ENCODE assay signal across 23 cellular contexts in genomic region chr2:132978840-132979239, GRCh38.
DNase-seq lines count a peak whose midpoint lies in the region; ATAC-seq and TF ChIP-seq lines count a peak whose summit lies in the region.
"Had no signal": no experiment of that assay in that cellular context is flagged by ENCODE, and none has a peak within 500 bp of the region (broad histone marks: within the 10 kb centered on the region; RNA-seq: fewer than 3 reads in every experiment).

No MANE protein-coding gene starts in this region.

- no peaks in the 10 kb centered on the region for H3K4me1 Mint-ChIP-seq in MCF 10A (ENCODE audit: insufficient read depth, unreplicated experiment)
- H3K4me1 Mint-ChIP-seq: activated CD4-positive, alpha-beta memory T cell treated with anti-CD3 and anti-CD28 coated beads, Interleukin-2, amount 10 ng/mL, durations not matched to agents 7 days and 5 days; central memory CD8-positive, alpha-beta T cell; memory B cell had no signal

- WGBS in mammary epithelial cell (ENCODE audit: low coverage, missing lambda C conversion rate) = 26% methylated on average over 6 of the region's 6 CpGs

- no peak overlapping the region for H3K27ac Mint-ChIP-seq in MCF 10A (ENCODE audit: low read depth, unreplicated experiment)
- H3K27ac Mint-ChIP-seq: activated CD4-positive, alpha-beta memory T cell treated with anti-CD3 and anti-CD28 coated beads, Interleukin-2, amount 10 ng/mL, durations not matched to agents 7 days and 5 days; memory B cell; naive thymus-derived CD4-positive, alpha-beta T cell; T-helper 2 cell treated with Interferon-gamma antibody and Interleukin-4, amounts not matched to agents 5 μg/mL and 100 μg/mL, for 36 hours; WTC11 had no signal

- CTCF ChIA-PET in MCF 10A (lab: Yijun Ruan, JAX) = interaction anchor here (0.9 to 1.1 kb wide), 2 partner anchors 168 to 582 kb away, joined by 3 to 4 read pairs; no protein-coding TSS in a partner anchor
- CTCF ChIA-PET in mammary epithelial cell (lab: Charles Lee; ENCODE audit: low non-redundant PET) = interaction anchor here (0.6 kb wide), 1 partner anchor 17 kb away, joined by 7 read pairs; no protein-coding TSS in a partner anchor

- no peaks in the 10 kb centered on the region for H3K79me2 ChIP-seq in mammary epithelial cell (ENCODE audit: insufficient read depth, low read length)
- H3K79me2 ChIP-seq: parathyroid adenoma had no signal

- no peak overlapping the region for H2AFZ ChIP-seq in mammary epithelial cell (ENCODE audit: low read depth, low read length)
- H2AFZ ChIP-seq: parathyroid adenoma had no signal

- H3K27me3 ChIP-seq in breast epithelium (no peaks in the 10 kb centered on the region), mammary epithelial cell (ENCODE audit: insufficient read depth, low read length) (no peaks in the 10 kb centered on the region), upper lobe of right lung (no peaks in the 10 kb centered on the region)
- H3K27me3 ChIP-seq: right lobe of liver, suprapubic skin, uterus had no signal

- no peak overlapping the region for H3K4me3 ChIP-seq in breast epithelium
- H3K4me3 ChIP-seq in mammary epithelial cell (replicated peaks in 1 of 3; ENCODE audit: insufficient read depth in 1 of 3, low read depth in 2 of 3, low read length in 3 of 3) = no peak overlapping the region
- H3K4me3 ChIP-seq in upper lobe of right lung = no peak overlapping the region
- H3K4me3 ChIP-seq: right lobe of liver, SK-N-MC, suprapubic skin, uterus had no signal

- TF ChIP-seq POLR2A in breast epithelium (IDR thresholded peaks at IDR 0.05) = no peak

- POLR2A ChIA-PET in MCF 10A (lab: Yijun Ruan, JAX) = no interaction called here

- ATAC-seq in HG03196 (IDR thresholded peaks at IDR 0.05; ENCODE audit: unreplicated experiment) (peak; percentile 70), upper lobe of right lung (no peak), HG02852 (IDR thresholded peaks at IDR 0.05; ENCODE audit: unreplicated experiment) (no peak)
- ATAC-seq: naive thymus-derived CD4-positive, alpha-beta T cell; right lobe of liver; WTC11 had no signal

- H3K9me3 ChIP-seq in breast epithelium = no peaks in the 10 kb centered on the region
- H3K9me3 ChIP-seq in mammary epithelial cell (replicated peaks; ENCODE audit: insufficient read depth, low read length) = no peaks in the 10 kb centered on the region
- no peaks in the 10 kb centered on the region for H3K9me3 ChIP-seq in upper lobe of right lung
- H3K9me3 ChIP-seq: Caco-2, right lobe of liver, suprapubic skin, uterus had no signal

- no peak overlapping the region for H3K4me3 Mint-ChIP-seq in MCF 10A (ENCODE audit: unreplicated experiment)
- H3K4me3 Mint-ChIP-seq: activated CD4-positive, alpha-beta memory T cell treated with anti-CD3 and anti-CD28 coated beads, Interleukin-2, amount 10 ng/mL, durations not matched to agents 7 days and 5 days; central memory CD8-positive, alpha-beta T cell; memory B cell; naive thymus-derived CD4-positive, alpha-beta T cell; WTC11 had no signal

- no peak for TF ChIP-seq CTCF in breast epithelium (IDR thresholded peaks at IDR 0.05)
- no peak for TF ChIP-seq CTCF in MCF 10A (IDR thresholded peaks at IDR 0.05; ENCODE audit: unreplicated experiment)
- TF ChIP-seq CTCF in mammary epithelial cell (conservative IDR thresholded peaks at IDR 0.05 in 1 of 2, IDR thresholded peaks at IDR 0.05 in 1 of 2; ENCODE audit: extremely low read depth in 1 of 2, insufficient read depth in 1 of 2, low read depth in 1 of 2, low read length in 2 of 2) = no peak
- no peak for TF ChIP-seq CTCF in upper lobe of right lung (IDR thresholded peaks at IDR 0.05)

- H3K36me3 ChIP-seq in breast epithelium (no peaks in the 10 kb centered on the region), mammary epithelial cell (ENCODE audit: insufficient read depth, low read length) (no peaks in the 10 kb centered on the region), upper lobe of right lung (no peaks in the 10 kb centered on the region)
- H3K36me3 ChIP-seq: right lobe of liver, suprapubic skin, uterus had no signal

- no peaks in the 10 kb centered on the region for H3K36me3 Mint-ChIP-seq in MCF 10A (ENCODE audit: insufficient read depth, unreplicated experiment)
- H3K36me3 Mint-ChIP-seq: memory B cell, WTC11 had no signal

- no peak overlapping the region for H3K9ac ChIP-seq in mammary epithelial cell (ENCODE audit: insufficient read depth, low read length)
- H3K9ac ChIP-seq: parathyroid adenoma had no signal

- H4K20me1 ChIP-seq in mammary epithelial cell (ENCODE audit: insufficient read depth, low read length) = no peaks in the 10 kb centered on the region

- in situ Hi-C loops in mammary epithelial cell (cut with MboI; ENCODE audit: low sequenced_read_pairs in 2 of 2) = no loop called here

- intact Hi-C loops in breast epithelium (cut with DNase I; ENCODE audit: low total_unique reads) = no loop called here
- intact Hi-C loops in MCF 10A (cut with micrococcal nuclease) = no loop called here
- intact Hi-C loops in mammary epithelial cell (cut with micrococcal nuclease) = no loop called here
- intact Hi-C loops in upper lobe of right lung (cut with DNase I) = no loop called here

- peaks cover 38% of the 10 kb centered on the region for H3K9me3 Mint-ChIP-seq in MCF 10A (ENCODE audit: unreplicated experiment)
- H3K9me3 Mint-ChIP-seq: central memory CD8-positive, alpha-beta T cell; T-helper 2 cell treated with Interferon-gamma antibody and Interleukin-4, amounts not matched to agents 5 μg/mL and 100 μg/mL, for 36 hours had no signal

- H3K4me1 ChIP-seq in breast epithelium (no peaks in the 10 kb centered on the region), mammary epithelial cell (ENCODE audit: insufficient read depth, low read length) (peaks cover 6% of the 10 kb centered on the region), upper lobe of right lung (no peaks in the 10 kb centered on the region)
- H3K4me1 ChIP-seq: Caco-2, parathyroid adenoma, right lobe of liver, uterus had no signal

- no peaks in the 10 kb centered on the region for H3K27me3 Mint-ChIP-seq in MCF 10A (ENCODE audit: insufficient read depth, unreplicated experiment)
- H3K27me3 Mint-ChIP-seq: activated CD4-positive, alpha-beta memory T cell treated with anti-CD3 and anti-CD28 coated beads, Interleukin-2, amount 10 ng/mL, durations not matched to agents 7 days and 5 days; central memory CD8-positive, alpha-beta T cell; memory B cell; naive thymus-derived CD4-positive, alpha-beta T cell had no signal

- no peak overlapping the region for H3K4me2 ChIP-seq in mammary epithelial cell (ENCODE audit: insufficient read depth, low read depth, low read length)

- dilution Hi-C loops in mammary epithelial cell (cut with HindIII; ENCODE audit: low sequenced_read_pairs) = no loop called here

- BruUV-seq in MCF 10A (replicated peaks; lab: Mats Ljungman, UMichigan) (no TSS peak), mammary epithelial cell (replicated peaks; lab: Mats Ljungman, UMichigan) (no TSS peak)

- DNase-seq in breast epithelium (ENCODE audit: low spot score in 2 of 2) = peak in 1 of 2 donors; percentile 61
- no peak for DNase-seq in MCF 10A (ENCODE audit: unreplicated experiment)
- DNase-seq in mammary epithelial cell = peak; percentile 30
- DNase-seq in T-helper 1 cell = no peak
- no peak for DNase-seq in upper lobe of right lung
- no peak for DNase-seq in A172 (ENCODE audit: low spot score)
- DNase-seq: activated CD4-positive, alpha-beta memory T cell treated with anti-CD3 and anti-CD28 coated beads, Interleukin-2, amount 10 ng/mL, durations not matched to agents 7 days and 5 days; Caco-2; Kasumi-1; naive thymus-derived CD4-positive, alpha-beta T cell; NCI-H2107; NCI-H510A; right lobe of liver; uterus had no signal

- H3K27ac ChIP-seq in breast epithelium (peak overlapping the region; percentile 56 to 88), mammary epithelial cell (ENCODE audit: insufficient read depth, low read depth, low read length) (no peak overlapping the region), upper lobe of right lung (no peak overlapping the region)
- H3K27ac ChIP-seq: parathyroid adenoma, right lobe of liver, SK-N-MC, suprapubic skin, uterus had no signal

Comparison
In these comparisons a context has a peak if more than half of its experiments do, and no peak if none do; other contexts are left out.
1. H3K27ac ChIP-seq: peak in breast epithelium (2 of 2); none in mammary epithelial cell (single experiment) and upper lobe of right lung (single experiment).